ENCODE assay signal across 36 cellular contexts in genomic region chr13:35256459-35257148, GRCh38.
"Had no signal": no experiment of that assay in that cellular context is flagged by ENCODE, and none has a peak within 500 bp of the region (broad histone marks: within the 10 kb centered on the region; RNA-seq: fewer than 3 reads in every experiment).

No MANE protein-coding gene starts in this region.

- H3K4me1 ChIP-seq: Peyer's patch had no signal

- ATAC-seq: activated CD8-positive, alpha-beta memory T cell treated with anti-CD3 and anti-CD28 coated beads, Interleukin-2, amount 10 ng/mL, durations not matched to agents 7 days and 5 days; activated naive CD8-positive, alpha-beta T cell treated with anti-CD3 and anti-CD28 coated beads, Interleukin-2, amount 50 U/mL, for 24 hours; K562; PC-3 had no signal

- H3K9me3 Mint-ChIP-seq: activated CD4-positive, alpha-beta memory T cell treated with anti-CD3 and anti-CD28 coated beads for 36 hours; activated naive CD4-positive, alpha-beta T cell treated with anti-CD3 and anti-CD28 coated beads, Interleukin-2, amount 10 ng/mL, durations not matched to agents 7 days and 5 days had no signal

- H3K4me1 Mint-ChIP-seq: brain had no signal

- H3K36me3 ChIP-seq: Peyer's patch had no signal

- H3K27ac ChIP-seq: Peyer's patch, VCaP had no signal

- DNase-seq: activated B cell treated with CpG ODN at 0.5 μM for 24 hours; activated CD4-positive, alpha-beta memory T cell treated with anti-CD3 and anti-CD28 coated beads for 36 hours; activated CD4-positive, alpha-beta T cell treated with anti-CD3 and anti-CD28 coated beads for 4 hours; activated CD4-positive, alpha-beta T cell treated with anti-CD3 and anti-CD28 coated beads, Interleukin-2, amount 50 U/mL, for 1 hour; activated CD4-positive, CD25-positive, alpha-beta regulatory T cell treated with anti-CD3 and anti-CD28 coated beads, Interleukin-2, amount 50 U/mL, for 72 hours; activated CD8-positive, alpha-beta memory T cell treated with anti-CD3 and anti-CD28 coated beads for 24 hours; activated CD8-positive, alpha-beta memory T cell treated with anti-CD3 and anti-CD28 coated beads, Interleukin-2, amount 10 ng/mL, durations not matched to agents 7 days and 5 days; activated CD8-positive, alpha-beta memory T cell treated with anti-CD3 and anti-CD28 coated beads, Interleukin-2, amount 50 U/mL, for 48 hours; activated effector memory CD4-positive, alpha-beta T cell treated with Interleukin-2 at 50 U/mL for 16 hours; activated naive CD4-positive, alpha-beta T cell treated with anti-CD3 and anti-CD28 coated beads, Interleukin-2, amount 10 ng/mL, durations not matched to agents 7 days and 5 days; activated naive CD8-positive, alpha-beta T cell treated with anti-CD3 and anti-CD28 coated beads, Interleukin-2, amount 50 U/mL, for 24 hours; activated T-cell treated with anti-CD3 and anti-CD28 coated beads, Interleukin-2, amount 50 U/mL, for 48 hours; anterior cingulate cortex; IMR-90; NCI-H1092 treated with DMSO at 0.1 percent for 48 hours; NCI-H1417 treated with DMSO at 0.1 percent for 48 hours; NCI-H1694 treated with DMSO at 0.1 percent for 48 hours; NCI-H2029; NCI-H2107; NCI-H2171; NCI-H510A; NCI-H526; NCI-H748 treated with DMSO at 0.1 percent for 48 hours; NK-92 treated with Interleukin-12 subunit alpha and Interleukin-12 subunit beta, amount 100 ng/mL, for 24 hours; PC-3; Peyer's patch; Right ventricle myocardium superior; RPMI8226; SW 1271; T-helper 1 cell; T-helper 2 cell; T-helper 9 cell had no signal

- H3K27ac Mint-ChIP-seq: activated B cell treated with CpG ODN at 0.5 μM for 24 hours; activated CD4-positive, alpha-beta memory T cell treated with anti-CD3 and anti-CD28 coated beads for 36 hours; activated CD8-positive, alpha-beta memory T cell treated with anti-CD3 and anti-CD28 coated beads, Interleukin-2, amount 10 ng/mL, durations not matched to agents 7 days and 5 days; activated naive CD4-positive, alpha-beta T cell treated with anti-CD3 and anti-CD28 coated beads, Interleukin-2, amount 10 ng/mL, durations not matched to agents 7 days and 5 days; activated naive CD8-positive, alpha-beta T cell; activated naive CD8-positive, alpha-beta T cell treated with anti-CD3 and anti-CD28 coated beads, Interleukin-2, amount 50 U/mL, for 24 hours; brain had no signal

- H3K27me3 ChIP-seq: Peyer's patch had no signal

- H3K4me3 Mint-ChIP-seq: activated B cell treated with CpG ODN at 0.5 μM for 24 hours; activated CD4-positive, alpha-beta memory T cell treated with anti-CD3 and anti-CD28 coated beads for 36 hours; activated CD8-positive, alpha-beta memory T cell treated with anti-CD3 and anti-CD28 coated beads, Interleukin-2, amount 10 ng/mL, durations not matched to agents 7 days and 5 days; activated naive CD4-positive, alpha-beta T cell treated with anti-CD3 and anti-CD28 coated beads, Interleukin-2, amount 10 ng/mL, durations not matched to agents 7 days and 5 days; activated naive CD8-positive, alpha-beta T cell; activated naive CD8-positive, alpha-beta T cell treated with anti-CD3 and anti-CD28 coated beads, Interleukin-2, amount 50 U/mL, for 24 hours; brain had no signal

- H3K9me3 ChIP-seq: Peyer's patch had no signal

- H3K36me3 Mint-ChIP-seq: activated CD4-positive, alpha-beta memory T cell treated with anti-CD3 and anti-CD28 coated beads for 36 hours; activated CD8-positive, alpha-beta memory T cell treated with anti-CD3 and anti-CD28 coated beads, Interleukin-2, amount 10 ng/mL, durations not matched to agents 7 days and 5 days; activated naive CD4-positive, alpha-beta T cell treated with anti-CD3 and anti-CD28 coated beads, Interleukin-2, amount 10 ng/mL, durations not matched to agents 7 days and 5 days had no signal

- H3K27me3 Mint-ChIP-seq: activated B cell treated with CpG ODN at 0.5 μM for 24 hours; activated CD4-positive, alpha-beta memory T cell treated with anti-CD3 and anti-CD28 coated beads for 36 hours; activated CD8-positive, alpha-beta memory T cell treated with anti-CD3 and anti-CD28 coated beads, Interleukin-2, amount 10 ng/mL, durations not matched to agents 7 days and 5 days; activated naive CD4-positive, alpha-beta T cell treated with anti-CD3 and anti-CD28 coated beads, Interleukin-2, amount 10 ng/mL, durations not matched to agents 7 days and 5 days; activated naive CD8-positive, alpha-beta T cell; activated naive CD8-positive, alpha-beta T cell treated with anti-CD3 and anti-CD28 coated beads, Interleukin-2, amount 50 U/mL, for 24 hours; brain had no signal

- H3K4me3 ChIP-seq: K562, Peyer's patch had no signal
